20 cellular contexts compared by ENCODE assay signal in the genomic region with DNA sequence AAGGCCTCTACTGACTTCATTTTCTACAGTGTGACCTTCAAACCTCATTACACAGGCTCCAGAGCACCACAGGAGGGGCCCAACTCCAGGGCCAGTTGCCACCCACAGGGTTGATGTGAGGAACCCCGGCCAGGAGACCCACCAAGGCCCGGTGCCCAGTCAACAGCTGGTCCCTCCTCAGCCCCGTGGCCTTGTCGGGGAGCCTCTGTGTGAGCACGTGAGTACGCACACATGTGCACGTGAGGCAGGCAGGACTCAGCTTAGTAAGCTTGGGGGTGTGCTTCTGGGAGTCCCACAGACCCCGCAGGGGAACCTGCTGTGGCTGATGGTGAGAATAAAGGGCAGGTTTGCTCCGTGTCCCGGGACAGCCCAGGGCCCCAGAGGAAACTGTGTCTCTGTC.
DNase-seq lines count a peak whose midpoint lies in the region; ATAC-seq and TF ChIP-seq lines count a peak whose summit lies in the region.
"Had no signal": no experiment of that assay in that cellular context is flagged by ENCODE, and none has a peak within 500 bp of the region (broad histone marks: within the 10 kb centered on the region; RNA-seq: fewer than 3 reads in every experiment).

No MANE protein-coding gene starts in this region.

- ATAC-seq in DND-41 (ENCODE audit: insufficient read depth, low read depth) (no peak), GM21528 (IDR thresholded peaks at IDR 0.05; ENCODE audit: low FRiP score, unreplicated experiment) (no peak)
- ATAC-seq in effector memory CD8-positive, alpha-beta T cell (replicated peaks), result no peak

- H3K27ac Mint-ChIP-seq in osteocyte (ENCODE audit: unreplicated experiment), result no peak overlapping the region
- H3K27ac Mint-ChIP-seq in effector memory CD8-positive, alpha-beta T cell, result no peak overlapping the region
- H3K27ac Mint-ChIP-seq: CD4-positive, CD25-positive, alpha-beta regulatory T cell had no signal

- H2AFZ ChIP-seq in DND-41 (ENCODE audit: low read depth, low read length), result no peak overlapping the region

- H3K27me3 Mint-ChIP-seq in osteocyte (ENCODE audit: unreplicated experiment), result peaks cover 3% of the 10 kb centered on the region
- peaks cover 0 to 41% of the 10 kb centered on the region in 2 donors for H3K27me3 Mint-ChIP-seq in effector memory CD8-positive, alpha-beta T cell

- H4K20me1 ChIP-seq in BLaER1, result no peaks in the 10 kb centered on the region
- no peaks in the 10 kb centered on the region for H4K20me1 ChIP-seq in DND-41 (ENCODE audit: insufficient read depth, low read length)

- H3K36me3 ChIP-seq in BLaER1 (no peaks in the 10 kb centered on the region), DND-41 (ENCODE audit: insufficient read depth, low read length) (peaks cover 83% of the 10 kb centered on the region)

- H3K4me1 ChIP-seq in BLaER1 (peaks cover 73% of the 10 kb centered on the region), DND-41 (ENCODE audit: insufficient read depth, low read length) (peaks cover 6% of the 10 kb centered on the region)
- H3K4me1 ChIP-seq: Caco-2 had no signal

- H3K27me3 ChIP-seq in BLaER1 (no peaks in the 10 kb centered on the region), DND-41 (ENCODE audit: insufficient read depth, low read length, poor library complexity) (no peaks in the 10 kb centered on the region)

- DNase-seq in DND-41 (no peak), ecto neural progenitor cell (ENCODE audit: low spot score) (peak; percentile 37), osteocyte (ENCODE audit: extremely low spot score, unreplicated experiment) (peak; percentile 80), UCSD-AML1 (lab: John Stamatoyannopoulos, UW; ENCODE audit: unreplicated experiment) (no peak)
- no peak for DNase-seq in effector memory CD8-positive, alpha-beta T cell
- DNase-seq: ACHN; AML-193; Caco-2; CD4-positive, CD25-positive, alpha-beta regulatory T cell; Kasumi-1; NCI-H1417 treated with DMSO at 0.1 percent for 48 hours; NCI-H1930; NCI-H2171; NCI-H446; NCI-H69; NK-92 treated with Interleukin-12 subunit alpha and Interleukin-12 subunit beta, amount 100 ng/mL, for 24 hours; OCI-M1; SIG-M5 had no signal

- H3K36me3 Mint-ChIP-seq in osteocyte (ENCODE audit: unreplicated experiment), result no peaks in the 10 kb centered on the region
- H3K36me3 Mint-ChIP-seq in effector memory CD8-positive, alpha-beta T cell (ENCODE audit: insufficient read depth), result no peaks in the 10 kb centered on the region
- H3K36me3 Mint-ChIP-seq: CD4-positive, CD25-positive, alpha-beta regulatory T cell had no signal

- no peak overlapping the region for H3K4me3 Mint-ChIP-seq in osteocyte (ENCODE audit: unreplicated experiment)
- H3K4me3 Mint-ChIP-seq in effector memory CD8-positive, alpha-beta T cell, result no peak overlapping the region
- H3K4me3 Mint-ChIP-seq: CD4-positive, CD25-positive, alpha-beta regulatory T cell had no signal

- H3K27ac ChIP-seq in BLaER1 (peak overlapping the region; percentile 38; the same call in 1 of the 2 replicates), DND-41 (ENCODE audit: low read length) (peak overlapping the region; percentile 63)

- H3K9me3 Mint-ChIP-seq in osteocyte (ENCODE audit: unreplicated experiment), result no peaks in the 10 kb centered on the region
- no peaks in the 10 kb centered on the region for H3K9me3 Mint-ChIP-seq in effector memory CD8-positive, alpha-beta T cell

- peaks cover 4% of the 10 kb centered on the region; the same call in 1 of the 2 replicates for H3K79me2 ChIP-seq in DND-41 (ENCODE audit: insufficient read depth, low read length)

- H3K4me1 Mint-ChIP-seq in osteocyte (ENCODE audit: unreplicated experiment), result no peaks in the 10 kb centered on the region
- no peaks in the 10 kb centered on the region for H3K4me1 Mint-ChIP-seq in effector memory CD8-positive, alpha-beta T cell (ENCODE audit: low read depth in 2 of 2)
- H3K4me1 Mint-ChIP-seq: CD4-positive, CD25-positive, alpha-beta regulatory T cell had no signal

- H3K9me3 ChIP-seq in BLaER1, result peaks cover 14% of the 10 kb centered on the region
- peaks cover 5% of the 10 kb centered on the region for H3K9me3 ChIP-seq in DND-41 (ENCODE audit: insufficient read depth, low read length, severe bottlenecking)
- H3K9me3 ChIP-seq: Caco-2 had no signal

- no peak for TF ChIP-seq CTCF in DND-41 (IDR thresholded peaks at IDR 0.05; ENCODE audit: borderline replicate concordance, extremely low read depth, low read length, poor library complexity, severe bottlenecking)
- no peak for TF ChIP-seq CTCF in osteocyte (IDR thresholded peaks at IDR 0.05)

- H3K4me2 ChIP-seq in BLaER1 (peak overlapping the region; percentile 61), DND-41 (ENCODE audit: insufficient read depth, low read length) (no peak overlapping the region)

- H3K9ac ChIP-seq in BLaER1, result 0 out of 2 replicates have a peak overlapping the region, but pooled peaks have one; percentile 43
- no peak overlapping the region for H3K9ac ChIP-seq in DND-41 (ENCODE audit: low read depth, low read length)

- H3K4me3 ChIP-seq in BLaER1, result no peak overlapping the region
- H3K4me3 ChIP-seq in DND-41 (ENCODE audit: low read depth in 1 of 2, low read length in 2 of 2), result no peak overlapping the region

Comparison
In these comparisons a context has a peak if more than half of its experiments do, and no peak if none do; other contexts are left out.
1. DNase-seq: peak in ecto neural progenitor cell (single experiment) and osteocyte (single experiment); none in DND-41 (single experiment), UCSD-AML1 (single experiment) and effector memory CD8-positive, alpha-beta T cell (0 of 3).